Comparison of ENCODE assay signal across 8 cellular contexts in genomic region chr1:924619-925323, GRCh38. TPM values are rescaled to one million over a fixed set of nuclear protein-coding genes. Genes with fewer than 3 reads are reported as not detected.
DNase-seq lines count a peak whose midpoint lies in the region; ATAC-seq and TF ChIP-seq lines count a peak whose summit lies in the region.

No MANE protein-coding gene starts in this region.

- H3K27me3 ChIP-seq in iPS-18a (ENCODE audit: control insufficient read depth, insufficient read depth, low read length) = peaks cover 100% of the 10 kb centered on the region
- no peaks in the 10 kb centered on the region for H3K27me3 ChIP-seq in thoracic aorta (replicated peaks; ENCODE audit: insufficient read depth)

- POLR2A ChIA-PET in T-cell (lab: Charles Lee) = no interaction called here

- no peak for TF ChIP-seq CTCF in thoracic aorta (IDR thresholded peaks at IDR 0.05)

- H3K4me1 ChIP-seq in iPS-18a (ENCODE audit: control insufficient read depth, low read depth, low read length) (peaks cover 5% of the 10 kb centered on the region), thoracic aorta (ENCODE audit: control insufficient read depth in 1 of 2, low read depth in 2 of 2) (peaks cover 8 to 47% of the 10 kb centered on the region in 2 donors)

- ATAC-seq in T-cell (replicated peaks in 1 of 4) (peak in 2 of 4 experiments; percentile 5 to 15), thoracic aorta (ENCODE audit: insufficient number of reproducible peaks, low FRiP score, low read depth) (no peak)
- no peak for ATAC-seq in activated CD8-positive, alpha-beta memory T cell treated with anti-CD3 and anti-CD28 coated beads, Interleukin-2, amount 10 ng/mL, durations not matched to agents 7 days and 5 days

- H3K4me3 ChIP-seq in iPS-18a (ENCODE audit: low read length) (peak overlapping the region; percentile 35), thoracic aorta (peak overlapping the region; percentile 65)

- DNase-seq in NCI-H345 (lab: John Stamatoyannopoulos, UW) (peak; percentile 26), NCI-H345 treated with DMSO at 0.1 percent for 48 hours (lab: John Stamatoyannopoulos, UW; ENCODE audit: unreplicated experiment) (no peak), T-cell (no peak), thoracic aorta (ENCODE audit: low spot score) (no peak), GM19238 (ENCODE audit: insufficient read length, low spot score) (no peak)
- DNase-seq in activated CD8-positive, alpha-beta memory T cell treated with anti-CD3 and anti-CD28 coated beads, Interleukin-2, amount 10 ng/mL, durations not matched to agents 7 days and 5 days = no peak
- DNase-seq in activated CD8-positive, alpha-beta memory T cell treated with anti-CD3 and anti-CD28 coated beads, Interleukin-2, amount 50 U/mL, for 4 hours = no peak

- peak overlapping the region; percentile 28 to 45 (median 31) for H3K4me3 Mint-ChIP-seq in T-cell
- no peak overlapping the region for H3K4me3 Mint-ChIP-seq in activated CD8-positive, alpha-beta memory T cell treated with anti-CD3 and anti-CD28 coated beads, Interleukin-2, amount 10 ng/mL, durations not matched to agents 7 days and 5 days

- peaks cover 22 to 60% of the 10 kb centered on the region in 2 donors for H3K27me3 Mint-ChIP-seq in T-cell
- H3K27me3 Mint-ChIP-seq in activated CD8-positive, alpha-beta memory T cell treated with anti-CD3 and anti-CD28 coated beads, Interleukin-2, amount 10 ng/mL, durations not matched to agents 7 days and 5 days = peaks cover 66% of the 10 kb centered on the region

- no peaks in the 10 kb centered on the region for H3K9me3 Mint-ChIP-seq in T-cell
- H3K9me3 Mint-ChIP-seq in activated CD8-positive, alpha-beta memory T cell treated with anti-CD3 and anti-CD28 coated beads, Interleukin-2, amount 10 ng/mL, durations not matched to agents 7 days and 5 days (ENCODE audit: low read depth) = no peaks in the 10 kb centered on the region

- H3K4me1 Mint-ChIP-seq in T-cell = peaks cover 15 to 30% (median 19%) of the 10 kb centered on the region in 3 donors
- H3K4me1 Mint-ChIP-seq in activated CD8-positive, alpha-beta memory T cell treated with anti-CD3 and anti-CD28 coated beads, Interleukin-2, amount 10 ng/mL, durations not matched to agents 7 days and 5 days = peaks cover 13% of the 10 kb centered on the region

- H3K9ac ChIP-seq in iPS-18a (ENCODE audit: low read length) = no peak overlapping the region

- no peak overlapping the region for H3K27ac Mint-ChIP-seq in T-cell
- H3K27ac Mint-ChIP-seq in activated CD8-positive, alpha-beta memory T cell treated with anti-CD3 and anti-CD28 coated beads, Interleukin-2, amount 10 ng/mL, durations not matched to agents 7 days and 5 days = no peak overlapping the region

- H3K36me3 Mint-ChIP-seq in T-cell = no peaks in the 10 kb centered on the region
- no peaks in the 10 kb centered on the region for H3K36me3 Mint-ChIP-seq in activated CD8-positive, alpha-beta memory T cell treated with anti-CD3 and anti-CD28 coated beads, Interleukin-2, amount 10 ng/mL, durations not matched to agents 7 days and 5 days

- H3K27ac ChIP-seq in iPS-18a (ENCODE audit: low read length) = no peak overlapping the region
- no peak overlapping the region for H3K27ac ChIP-seq in thoracic aorta

- H3K9me3 ChIP-seq in iPS-18a (ENCODE audit: control insufficient read depth, low read depth, low read length) = no peaks in the 10 kb centered on the region
- no peaks in the 10 kb centered on the region for H3K9me3 ChIP-seq in thoracic aorta

- CTCF ChIA-PET in T-cell (lab: Charles Lee) = no interaction called here
- CTCF ChIA-PET in activated CD8-positive, alpha-beta memory T cell treated with anti-CD3 and anti-CD28 coated beads, Interleukin-2, amount 10 ng/mL, durations not matched to agents 7 days and 5 days (lab: Charles Lee) = no interaction called here

- H3K36me3 ChIP-seq in iPS-18a (ENCODE audit: control insufficient read depth, low read depth, low read length) (no peaks in the 10 kb centered on the region), thoracic aorta (no peaks in the 10 kb centered on the region)

RNA-seq across cellular contexts. Expression of gene SAMD11, which starts 1.0 kb away (rescaled TPM):
- total RNA-seq in T-cell (under 1 TPM in 3 of 5 donors, not detected in 2; 0.32 to 0.70 (median 0.53) TPM), thoracic aorta (10 to 100 TPM; 10.2 to 18.8 TPM)
- under 1 TPM in 1 of 2 experiments, not detected in 1; 0.61 TPM for total RNA-seq in activated CD8-positive, alpha-beta memory T cell treated with anti-CD3 and anti-CD28 coated beads, Interleukin-2, amount 10 ng/mL, durations not matched to agents 7 days and 5 days

RNA-seq across cellular contexts. Expression of gene NOC2L, which starts 34.3 kb away (rescaled TPM):
- 10 to 100 TPM; 58.7 to 92.2 (median 83.4) TPM for total RNA-seq in T-cell
- 10 to 100 TPM; 33.8 to 47.2 TPM for total RNA-seq in thoracic aorta
- total RNA-seq in activated CD8-positive, alpha-beta memory T cell treated with anti-CD3 and anti-CD28 coated beads, Interleukin-2, amount 10 ng/mL, durations not matched to agents 7 days and 5 days = 100 to 1,000 TPM in 1 of 2 experiments, 10 to 100 TPM in 1; 68.9 to 103 TPM

RNA-seq across cellular contexts. Expression of gene KLHL17, which starts 35.6 kb away (rescaled TPM):
- 10 to 100 TPM; 17.5 to 45.3 (median 37.1) TPM for total RNA-seq in T-cell
- total RNA-seq in thoracic aorta = 10 to 100 TPM in 1 of 2 donors, 1 to 10 TPM in 1; 4.2 to 15.3 TPM
- total RNA-seq in activated CD8-positive, alpha-beta memory T cell treated with anti-CD3 and anti-CD28 coated beads, Interleukin-2, amount 10 ng/mL, durations not matched to agents 7 days and 5 days = 10 to 100 TPM; 30.7 to 32.4 TPM

RNA-seq across cellular contexts. Expression of gene PLEKHN1, which starts 41.5 kb away (rescaled TPM):
- 1 to 10 TPM in 4 of 5 donors, under 1 TPM in 1; 0.30 to 9.9 (median 7.3) TPM for total RNA-seq in T-cell
- total RNA-seq in thoracic aorta = under 1 TPM in 1 of 2 donors, not detected in 1; 0.27 TPM
- total RNA-seq in activated CD8-positive, alpha-beta memory T cell treated with anti-CD3 and anti-CD28 coated beads, Interleukin-2, amount 10 ng/mL, durations not matched to agents 7 days and 5 days = 1 to 10 TPM; 3.3 to 3.9 TPM

RNA-seq across cellular contexts. Expression of gene PERM1, which starts 57.1 kb away (rescaled TPM):
- not detected for total RNA-seq in T-cell
- under 1 TPM; 0.54 to 0.99 TPM for total RNA-seq in thoracic aorta
- total RNA-seq in activated CD8-positive, alpha-beta memory T cell treated with anti-CD3 and anti-CD28 coated beads, Interleukin-2, amount 10 ng/mL, durations not matched to agents 7 days and 5 days = not detected

Comparison
In these comparisons a context has a peak if more than half of its experiments do, and no peak if none do; other contexts are left out.
1. RNA of gene SAMD11, which starts 1.0 kb away (total RNA-seq): 10.2 to 18.8 TPM in thoracic aorta; 0.61 TPM in activated CD8-positive, alpha-beta memory T cell treated with anti-CD3 and anti-CD28 coated beads, Interleukin-2, amount 10 ng/mL, durations not matched to agents 7 days and 5 days and 0.32 to 0.70 TPM in T-cell; every median in the first group is over 4 times any median in the second.